In genomic region chr1:1759456-1760344, GRCh38 we compare ENCODE assay signal across 15 cellular contexts. TPM values are rescaled to one million over a fixed set of nuclear protein-coding genes. Genes with fewer than 3 reads are reported as not detected.
DNase-seq lines count a peak whose midpoint lies in the region; TF ChIP-seq lines count a peak whose summit lies in the region.
"Had no signal": no experiment of that assay in that cellular context is flagged by ENCODE, and none has a peak within 500 bp of the region (broad histone marks: within the 10 kb centered on the region; RNA-seq: fewer than 3 reads in every experiment).

No MANE protein-coding gene starts in this region.

- peak overlapping the region; percentile 81 for H3K27ac ChIP-seq in 22Rv1
- peak overlapping the region; percentile 75 to 81 for H3K27ac ChIP-seq in breast epithelium
- H3K27ac ChIP-seq: vagina had no signal

- H3K9ac ChIP-seq in mucosa of stomach (ENCODE audit: low read length), result peak overlapping the region; percentile 60

- H3K9me3 ChIP-seq in breast epithelium (no peaks in the 10 kb centered on the region), mucosa of stomach (ENCODE audit: control insufficient read depth, low read length) (no peaks in the 10 kb centered on the region)
- H3K9me3 ChIP-seq: HAP-1, vagina had no signal

- intact Hi-C loops in breast epithelium (cut with DNase I; ENCODE audit: low total_unique reads), result loop anchor here (5.0 kb wide), 1 partner anchor 148 kb away; no protein-coding TSS in a partner anchor

- H3K4me1 ChIP-seq in breast epithelium (no peaks in the 10 kb centered on the region), mucosa of stomach (ENCODE audit: control insufficient read depth, insufficient read depth, low read length) (peaks cover 29% of the 10 kb centered on the region)
- H3K4me1 ChIP-seq: HAP-1 had no signal

- TF ChIP-seq CTCF in 22Rv1 (IDR thresholded peaks at IDR 0.05), result no peak
- no peak for TF ChIP-seq CTCF in breast epithelium (IDR thresholded peaks at IDR 0.05)

- no peak for TF ChIP-seq POLR2A in breast epithelium (IDR thresholded peaks at IDR 0.05)
- no peak for TF ChIP-seq POLR2A in erythroblast (IDR thresholded peaks at IDR 0.05; ENCODE audit: low read length)

- peak; percentile 81 for DNase-seq in DMS153 (lab: John Stamatoyannopoulos, UW)
- DNase-seq in breast epithelium (ENCODE audit: low spot score in 2 of 2), result no peak
- no peak for DNase-seq in foreskin melanocyte
- DNase-seq in 8988T, result no peak
- no peak for DNase-seq in GOT3 (lab: John Stamatoyannopoulos, UW)
- DNase-seq in erythroblast (lab: John Stamatoyannopoulos, UW), result no peak
- DNase-seq: activated CD4-positive, alpha-beta T cell treated with anti-CD3 and anti-CD28 coated beads, Interleukin-2, amount 50 U/mL, for 48 hours; activated effector memory CD4-positive, alpha-beta T cell treated with anti-CD3 and anti-CD28 coated beads, Interleukin-2, amount 50 U/mL, for 16 hours; MV-4-11; occipital lobe; stimulated activated CD4-positive, alpha-beta T cell treated with anti-CD3 and anti-CD28 coated beads, Interleukin-15, amount 100 ng/mL, for 24 hours had no signal

- no peaks in the 10 kb centered on the region for H3K36me3 ChIP-seq in breast epithelium
- peaks cover 34% of the 10 kb centered on the region for H3K36me3 ChIP-seq in mucosa of stomach (ENCODE audit: control insufficient read depth, insufficient read depth, low read length)

- H3K27me3 ChIP-seq in breast epithelium (no peaks in the 10 kb centered on the region), mucosa of stomach (ENCODE audit: control insufficient read depth, insufficient read depth, low read length) (no peaks in the 10 kb centered on the region)
- H3K27me3 ChIP-seq: vagina had no signal

- H3K4me3 ChIP-seq in breast epithelium, result peak overlapping the region in 1 of 3 donors; percentile 35
- no peak overlapping the region for H3K4me3 ChIP-seq in mucosa of stomach (ENCODE audit: low read length)
- H3K4me3 ChIP-seq: HAP-1, vagina had no signal

RNA-seq across cellular contexts. Expression of gene NADK, which starts 18.6 kb away (rescaled TPM):
- 10 to 100 TPM; 71.1 to 89.1 (median 87.4) TPM for total RNA-seq in breast epithelium

RNA-seq across cellular contexts. Expression of gene CDK11A, which starts 35.5 kb away (rescaled TPM):
- 10 to 100 TPM; 27.8 to 51.8 (median 41.6) TPM for total RNA-seq in breast epithelium
